ENCODE assay signal across 21 cellular contexts in the genomic region with DNA sequence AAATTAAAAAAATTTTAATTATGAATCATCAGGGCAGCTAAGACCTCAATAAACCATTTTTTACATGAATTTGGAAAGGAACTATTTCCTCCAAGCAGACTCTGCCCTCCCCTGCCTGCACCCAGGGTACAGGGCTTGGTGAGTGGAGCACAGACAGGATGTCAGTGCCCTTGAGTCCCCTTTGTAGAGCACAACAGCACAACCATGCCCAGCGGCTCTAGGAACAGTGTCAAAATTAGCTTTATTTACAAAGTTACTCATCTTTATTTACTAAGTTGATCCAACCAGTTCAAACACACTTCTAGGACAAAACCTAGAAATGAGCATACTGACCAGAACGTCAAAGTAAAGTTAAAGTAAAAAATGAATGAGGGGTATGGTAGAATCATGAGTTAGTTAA.
"Had no signal": no experiment of that assay in that cellular context is flagged by ENCODE, and none has a peak within 500 bp of the region (broad histone marks: within the 10 kb centered on the region; RNA-seq: fewer than 3 reads in every experiment).

No MANE protein-coding gene starts in this region.

- FAIRE-seq: TTC549 had no signal

- H3K36me3 Mint-ChIP-seq: activated naive CD4-positive, alpha-beta T cell treated with anti-CD3 and anti-CD28 coated beads, Interleukin-2, amount 50 U/mL, for 72 hours; immature natural killer cell; mesothelial cell of epicardium had no signal

- H3K4me3 ChIP-seq: colonic mucosa, lower lobe of right lung, right atrium auricular region, skin epidermis, tibial nerve, vagina had no signal

- H3K27me3 Mint-ChIP-seq: progenitor cell of endocrine pancreas had no signal

- H3K36me3 ChIP-seq: colonic mucosa, lower lobe of right lung, right atrium auricular region, tibial nerve, vagina had no signal

- H3K4me1 ChIP-seq: lower lobe of right lung, tibial nerve, vagina had no signal

- DNase-seq: activated B cell treated with CpG ODN at 0.5 μM for 24 hours; activated CD4-positive, alpha-beta T cell treated with anti-CD3 and anti-CD28 coated beads for 48 hours; activated CD8-positive, alpha-beta T cell treated with anti-CD3 and anti-CD28 coated beads for 36 hours; activated effector memory CD4-positive, alpha-beta T cell treated with anti-CD3 and anti-CD28 coated beads, Interleukin-2, amount 50 U/mL, for 16 hours; activated T-cell treated with anti-CD3 and anti-CD28 coated beads, Interleukin-2, amount 50 U/mL, for 4 hours; central memory CD4-positive, alpha-beta T cell; colonic mucosa; foreskin keratinocyte; immature natural killer cell; lower lobe of right lung; stimulated activated CD4-positive, alpha-beta T cell treated with anti-CD3 and anti-CD28 coated beads, Interleukin-15, amount 100 ng/mL, for 24 hours; stimulated activated CD4-positive, alpha-beta T cell treated with anti-CD3 and anti-CD28 coated beads, Interleukin-4, amount 100 ng/mL, for 24 hours; stimulated activated naive CD4-positive, alpha-beta T cell had no signal

- H3K27ac ChIP-seq: colonic mucosa, foreskin keratinocyte, lower lobe of right lung, right atrium auricular region, skin epidermis, tibial nerve, vagina had no signal

- H3K4me1 Mint-ChIP-seq: immature natural killer cell had no signal

- H3K9me3 Mint-ChIP-seq: activated B cell treated with CpG ODN at 0.5 μM for 24 hours; activated CD8-positive, alpha-beta T cell treated with anti-CD3 and anti-CD28 coated beads for 36 hours; activated naive CD4-positive, alpha-beta T cell treated with anti-CD3 and anti-CD28 coated beads, Interleukin-2, amount 50 U/mL, for 72 hours; activated T-cell treated with anti-CD3 and anti-CD28 coated beads, Interleukin-2, amount 50 U/mL, for 4 hours had no signal

- H3K4me3 Mint-ChIP-seq: activated B cell treated with CpG ODN at 0.5 μM for 24 hours; activated CD8-positive, alpha-beta T cell treated with anti-CD3 and anti-CD28 coated beads for 36 hours; activated T-cell treated with anti-CD3 and anti-CD28 coated beads, Interleukin-2, amount 50 U/mL, for 4 hours; immature natural killer cell; mesothelial cell of epicardium had no signal

- H3K9me3 ChIP-seq: colonic mucosa, lower lobe of right lung, right atrium auricular region, tibial nerve, vagina had no signal

- ATAC-seq: activated CD8-positive, alpha-beta T cell treated with anti-CD3 and anti-CD28 coated beads for 36 hours; activated naive CD4-positive, alpha-beta T cell treated with anti-CD3 and anti-CD28 coated beads, Interleukin-2, amount 50 U/mL, for 72 hours; activated T-cell treated with anti-CD3 and anti-CD28 coated beads, Interleukin-2, amount 50 U/mL, for 4 hours; foreskin keratinocyte; lower lobe of right lung had no signal

- H3K27ac Mint-ChIP-seq: activated B cell treated with CpG ODN at 0.5 μM for 24 hours; activated CD8-positive, alpha-beta T cell treated with anti-CD3 and anti-CD28 coated beads for 36 hours; activated naive CD4-positive, alpha-beta T cell treated with anti-CD3 and anti-CD28 coated beads, Interleukin-2, amount 50 U/mL, for 72 hours; immature natural killer cell; mesothelial cell of epicardium; progenitor cell of endocrine pancreas had no signal

- H3K27me3 ChIP-seq: colonic mucosa, foreskin keratinocyte, right atrium auricular region, tibial nerve, vagina had no signal
